Comparison of ENCODE assay signal across 1 cellular context in the genomic region with DNA sequence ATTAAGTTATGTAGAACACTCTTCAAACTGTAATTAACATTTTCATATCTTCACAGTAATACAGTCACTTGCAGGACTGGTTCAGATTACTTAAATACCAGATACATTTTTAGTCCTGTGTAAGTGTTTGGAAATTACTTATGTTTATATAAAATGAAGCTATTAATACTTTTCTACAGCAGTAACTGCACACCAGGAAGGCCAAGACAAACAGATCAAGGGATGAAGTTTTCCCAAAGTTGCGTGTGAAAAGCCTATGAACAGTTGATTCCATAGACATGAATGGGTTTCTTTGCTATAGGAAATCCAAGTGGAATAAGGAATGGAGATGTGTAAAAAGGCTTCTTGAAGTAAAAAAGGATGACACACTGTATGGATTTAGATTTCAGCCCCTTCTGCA.
TF ChIP-seq lines count a peak whose summit lies in the region.

No MANE protein-coding gene starts in this region.

TF ChIP-seq in H1, 55 proteins besides CTCF, POLR2A, EP300 and RAD21:
- no peak for TF ChIP-seq CREB1 (IDR thresholded peaks at IDR 0.05)
- no peak for TF ChIP-seq KDM1A (IDR thresholded peaks at IDR 0.05; ENCODE audit: borderline replicate concordance, low read length)
- TF ChIP-seq, protein P1, sequence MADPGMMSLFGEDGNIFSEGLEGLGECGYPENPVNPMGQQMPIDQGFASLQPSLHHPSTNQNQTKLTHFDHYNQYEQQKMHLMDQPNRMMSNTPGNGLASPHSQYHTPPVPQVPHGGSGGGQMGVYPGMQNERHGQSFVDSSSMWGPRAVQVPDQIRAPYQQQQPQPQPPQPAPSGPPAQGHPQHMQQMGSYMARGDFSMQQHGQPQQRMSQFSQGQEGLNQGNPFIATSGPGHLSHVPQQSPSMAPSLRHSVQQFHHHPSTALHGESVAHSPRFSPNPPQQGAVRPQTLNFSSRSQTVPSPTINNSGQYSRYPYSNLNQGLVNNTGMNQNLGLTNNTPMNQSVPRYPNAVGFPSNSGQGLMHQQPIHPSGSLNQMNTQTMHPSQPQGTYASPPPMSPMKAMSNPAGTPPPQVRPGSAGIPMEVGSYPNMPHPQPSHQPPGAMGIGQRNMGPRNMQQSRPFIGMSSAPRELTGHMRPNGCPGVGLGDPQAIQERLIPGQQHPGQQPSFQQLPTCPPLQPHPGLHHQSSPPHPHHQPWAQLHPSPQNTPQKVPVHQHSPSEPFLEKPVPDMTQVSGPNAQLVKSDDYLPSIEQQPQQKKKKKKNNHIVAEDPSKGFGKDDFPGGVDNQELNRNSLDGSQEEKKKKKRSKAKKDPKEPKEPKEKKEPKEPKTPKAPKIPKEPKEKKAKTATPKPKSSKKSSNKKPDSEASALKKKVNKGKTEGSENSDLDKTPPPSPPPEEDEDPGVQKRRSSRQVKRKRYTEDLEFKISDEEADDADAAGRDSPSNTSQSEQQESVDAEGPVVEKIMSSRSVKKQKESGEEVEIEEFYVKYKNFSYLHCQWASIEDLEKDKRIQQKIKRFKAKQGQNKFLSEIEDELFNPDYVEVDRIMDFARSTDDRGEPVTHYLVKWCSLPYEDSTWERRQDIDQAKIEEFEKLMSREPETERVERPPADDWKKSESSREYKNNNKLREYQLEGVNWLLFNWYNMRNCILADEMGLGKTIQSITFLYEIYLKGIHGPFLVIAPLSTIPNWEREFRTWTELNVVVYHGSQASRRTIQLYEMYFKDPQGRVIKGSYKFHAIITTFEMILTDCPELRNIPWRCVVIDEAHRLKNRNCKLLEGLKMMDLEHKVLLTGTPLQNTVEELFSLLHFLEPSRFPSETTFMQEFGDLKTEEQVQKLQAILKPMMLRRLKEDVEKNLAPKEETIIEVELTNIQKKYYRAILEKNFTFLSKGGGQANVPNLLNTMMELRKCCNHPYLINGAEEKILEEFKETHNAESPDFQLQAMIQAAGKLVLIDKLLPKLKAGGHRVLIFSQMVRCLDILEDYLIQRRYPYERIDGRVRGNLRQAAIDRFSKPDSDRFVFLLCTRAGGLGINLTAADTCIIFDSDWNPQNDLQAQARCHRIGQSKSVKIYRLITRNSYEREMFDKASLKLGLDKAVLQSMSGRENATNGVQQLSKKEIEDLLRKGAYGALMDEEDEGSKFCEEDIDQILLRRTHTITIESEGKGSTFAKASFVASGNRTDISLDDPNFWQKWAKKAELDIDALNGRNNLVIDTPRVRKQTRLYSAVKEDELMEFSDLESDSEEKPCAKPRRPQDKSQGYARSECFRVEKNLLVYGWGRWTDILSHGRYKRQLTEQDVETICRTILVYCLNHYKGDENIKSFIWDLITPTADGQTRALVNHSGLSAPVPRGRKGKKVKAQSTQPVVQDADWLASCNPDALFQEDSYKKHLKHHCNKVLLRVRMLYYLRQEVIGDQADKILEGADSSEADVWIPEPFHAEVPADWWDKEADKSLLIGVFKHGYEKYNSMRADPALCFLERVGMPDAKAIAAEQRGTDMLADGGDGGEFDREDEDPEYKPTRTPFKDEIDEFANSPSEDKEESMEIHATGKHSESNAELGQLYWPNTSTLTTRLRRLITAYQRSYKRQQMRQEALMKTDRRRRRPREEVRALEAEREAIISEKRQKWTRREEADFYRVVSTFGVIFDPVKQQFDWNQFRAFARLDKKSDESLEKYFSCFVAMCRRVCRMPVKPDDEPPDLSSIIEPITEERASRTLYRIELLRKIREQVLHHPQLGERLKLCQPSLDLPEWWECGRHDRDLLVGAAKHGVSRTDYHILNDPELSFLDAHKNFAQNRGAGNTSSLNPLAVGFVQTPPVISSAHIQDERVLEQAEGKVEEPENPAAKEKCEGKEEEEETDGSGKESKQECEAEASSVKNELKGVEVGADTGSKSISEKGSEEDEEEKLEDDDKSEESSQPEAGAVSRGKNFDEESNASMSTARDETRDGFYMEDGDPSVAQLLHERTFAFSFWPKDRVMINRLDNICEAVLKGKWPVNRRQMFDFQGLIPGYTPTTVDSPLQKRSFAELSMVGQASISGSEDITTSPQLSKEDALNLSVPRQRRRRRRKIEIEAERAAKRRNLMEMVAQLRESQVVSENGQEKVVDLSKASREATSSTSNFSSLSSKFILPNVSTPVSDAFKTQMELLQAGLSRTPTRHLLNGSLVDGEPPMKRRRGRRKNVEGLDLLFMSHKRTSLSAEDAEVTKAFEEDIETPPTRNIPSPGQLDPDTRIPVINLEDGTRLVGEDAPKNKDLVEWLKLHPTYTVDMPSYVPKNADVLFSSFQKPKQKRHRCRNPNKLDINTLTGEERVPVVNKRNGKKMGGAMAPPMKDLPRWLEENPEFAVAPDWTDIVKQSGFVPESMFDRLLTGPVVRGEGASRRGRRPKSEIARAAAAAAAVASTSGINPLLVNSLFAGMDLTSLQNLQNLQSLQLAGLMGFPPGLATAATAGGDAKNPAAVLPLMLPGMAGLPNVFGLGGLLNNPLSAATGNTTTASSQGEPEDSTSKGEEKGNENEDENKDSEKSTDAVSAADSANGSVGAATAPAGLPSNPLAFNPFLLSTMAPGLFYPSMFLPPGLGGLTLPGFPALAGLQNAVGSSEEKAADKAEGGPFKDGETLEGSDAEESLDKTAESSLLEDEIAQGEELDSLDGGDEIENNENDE (IDR thresholded peaks at IDR 0.05; ENCODE audit: insufficient replicate concordance, low read length): no peak
- TF ChIP-seq SP1 (IDR thresholded peaks at IDR 0.05; ENCODE audit: low read depth, low read length): no peak
- no peak for TF ChIP-seq CBX8 (IDR thresholded peaks at IDR 0.05; ENCODE audit: borderline replicate concordance, low read depth, low read length)
- TF ChIP-seq, protein P2, sequence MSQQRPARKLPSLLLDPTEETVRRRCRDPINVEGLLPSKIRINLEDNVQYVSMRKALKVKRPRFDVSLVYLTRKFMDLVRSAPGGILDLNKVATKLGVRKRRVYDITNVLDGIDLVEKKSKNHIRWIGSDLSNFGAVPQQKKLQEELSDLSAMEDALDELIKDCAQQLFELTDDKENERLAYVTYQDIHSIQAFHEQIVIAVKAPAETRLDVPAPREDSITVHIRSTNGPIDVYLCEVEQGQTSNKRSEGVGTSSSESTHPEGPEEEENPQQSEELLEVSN (IDR thresholded peaks at IDR 0.05): no peak
- TF ChIP-seq SAP30 (IDR thresholded peaks at IDR 0.05; ENCODE audit: insufficient read depth, insufficient replicate concordance, low read length): no peak
